ENCODE assay signal across 36 cellular contexts in the genomic region with DNA sequence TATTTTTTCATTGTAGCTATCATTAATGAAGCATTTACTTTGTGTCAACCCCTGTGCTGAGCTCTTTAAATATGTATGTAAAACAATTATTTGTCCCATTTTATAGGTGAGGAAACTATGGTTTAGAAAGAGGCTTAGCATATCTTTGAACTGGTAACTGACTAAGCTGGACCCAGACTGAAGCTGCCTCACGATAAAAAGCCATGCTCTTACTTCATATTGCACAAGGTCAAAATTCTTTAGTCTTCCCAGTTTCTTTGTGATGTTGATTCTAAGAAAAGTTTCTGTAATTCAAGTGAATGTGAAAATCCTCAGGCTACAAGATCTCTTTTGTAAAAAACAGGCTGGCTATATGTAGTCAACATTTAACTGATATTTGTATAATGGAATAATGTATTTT. TPM values are rescaled to one million over a fixed set of nuclear protein-coding genes. Genes with fewer than 3 reads are reported as not detected.
"Had no signal": no experiment of that assay in that cellular context is flagged by ENCODE, and none has a peak within 500 bp of the region (broad histone marks: within the 10 kb centered on the region; RNA-seq: fewer than 3 reads in every experiment).

No MANE protein-coding gene starts in this region.

- H3K27ac Mint-ChIP-seq: activated CD4-positive, alpha-beta memory T cell treated with anti-CD3 and anti-CD28 coated beads, Interleukin-2, amount 10 ng/mL, durations not matched to agents 7 days and 5 days; activated CD4-positive, alpha-beta T cell treated with anti-CD3 and anti-CD28 coated beads for 36 hours; activated CD4-positive, alpha-beta T cell treated with anti-CD3 and anti-CD28 coated beads, Interleukin-2, amount 10 ng/mL, durations not matched to agents 7 days and 5 days; activated naive CD8-positive, alpha-beta T cell; activated T-cell treated with anti-CD3 and anti-CD28 coated beads, Interleukin-2, amount 50 U/mL, for 24 hours; activated T-helper 17 cell treated with anti-CD3 and anti-CD28 coated beads, Interleukin-2, amount 50 U/mL, for 72 hours; brain; dendritic cell treated with granulocyte-macrophage colony-stimulating factor and Interleukin-4, amounts not matched to agents 40 ng/mL and 50 ng/mL, for 4 days; effector memory CD8-positive, alpha-beta T cell; T-helper 17 cell; T-helper 2 cell treated with Interferon-gamma antibody and Interleukin-4, amounts not matched to agents 5 μg/mL and 100 μg/mL, for 36 hours had no signal

- H3K4me3 ChIP-seq: adrenal gland, ascending aorta, breast epithelium, cardiac muscle cell, coronary artery, dorsolateral prefrontal cortex, esophagus muscularis mucosa, gastroesophageal sphincter, heart right ventricle had no signal

- H3K4me1 Mint-ChIP-seq: activated CD4-positive, alpha-beta memory T cell treated with anti-CD3 and anti-CD28 coated beads, Interleukin-2, amount 10 ng/mL, durations not matched to agents 7 days and 5 days; activated CD4-positive, alpha-beta T cell treated with anti-CD3 and anti-CD28 coated beads for 36 hours; activated CD4-positive, alpha-beta T cell treated with anti-CD3 and anti-CD28 coated beads, Interleukin-2, amount 10 ng/mL, durations not matched to agents 7 days and 5 days; activated T-helper 17 cell treated with anti-CD3 and anti-CD28 coated beads, Interleukin-2, amount 50 U/mL, for 72 hours; brain; T-helper 17 cell had no signal

- H3K4me3 Mint-ChIP-seq: activated CD4-positive, alpha-beta memory T cell treated with anti-CD3 and anti-CD28 coated beads, Interleukin-2, amount 10 ng/mL, durations not matched to agents 7 days and 5 days; activated CD4-positive, alpha-beta T cell treated with anti-CD3 and anti-CD28 coated beads for 36 hours; activated CD4-positive, alpha-beta T cell treated with anti-CD3 and anti-CD28 coated beads, Interleukin-2, amount 10 ng/mL, durations not matched to agents 7 days and 5 days; activated naive CD8-positive, alpha-beta T cell; activated T-cell treated with anti-CD3 and anti-CD28 coated beads, Interleukin-2, amount 50 U/mL, for 24 hours; activated T-helper 17 cell treated with anti-CD3 and anti-CD28 coated beads, Interleukin-2, amount 50 U/mL, for 72 hours; brain; dendritic cell treated with granulocyte-macrophage colony-stimulating factor and Interleukin-4, amounts not matched to agents 40 ng/mL and 50 ng/mL, for 4 days; effector memory CD8-positive, alpha-beta T cell; T-helper 17 cell; T-helper 2 cell treated with Interferon-gamma antibody and Interleukin-4, amounts not matched to agents 5 μg/mL and 100 μg/mL, for 36 hours had no signal

- H3K4me1 ChIP-seq: adrenal gland, ascending aorta, breast epithelium, esophagus muscularis mucosa, gastroesophageal sphincter, heart right ventricle had no signal

- H3K27me3 Mint-ChIP-seq: activated CD4-positive, alpha-beta memory T cell treated with anti-CD3 and anti-CD28 coated beads, Interleukin-2, amount 10 ng/mL, durations not matched to agents 7 days and 5 days; activated CD4-positive, alpha-beta T cell treated with anti-CD3 and anti-CD28 coated beads for 36 hours; activated CD4-positive, alpha-beta T cell treated with anti-CD3 and anti-CD28 coated beads, Interleukin-2, amount 10 ng/mL, durations not matched to agents 7 days and 5 days; activated T-cell treated with anti-CD3 and anti-CD28 coated beads, Interleukin-2, amount 50 U/mL, for 24 hours; activated T-helper 17 cell treated with anti-CD3 and anti-CD28 coated beads, Interleukin-2, amount 50 U/mL, for 72 hours; brain; dendritic cell treated with granulocyte-macrophage colony-stimulating factor and Interleukin-4, amounts not matched to agents 40 ng/mL and 50 ng/mL, for 4 days; T-helper 17 cell had no signal

- ATAC-seq: activated CD4-positive, alpha-beta T cell treated with anti-CD3 and anti-CD28 coated beads for 36 hours; activated T-helper 17 cell treated with anti-CD3 and anti-CD28 coated beads, Interleukin-2, amount 50 U/mL, for 72 hours; effector memory CD8-positive, alpha-beta T cell; gastroesophageal sphincter; heart right ventricle; T-helper 17 cell had no signal

- H3K36me3 Mint-ChIP-seq: activated naive CD8-positive, alpha-beta T cell had no signal

- H3K27me3 ChIP-seq: adrenal gland, ascending aorta, breast epithelium, cardiac muscle cell, dorsolateral prefrontal cortex, esophagus muscularis mucosa, gastroesophageal sphincter, heart right ventricle had no signal

- DNase-seq: activated CD4-positive, alpha-beta memory T cell treated with anti-CD3 and anti-CD28 coated beads, Interleukin-2, amount 10 ng/mL, durations not matched to agents 7 days and 5 days; activated CD4-positive, alpha-beta T cell treated with anti-CD3 and anti-CD28 coated beads for 36 hours; activated CD4-positive, alpha-beta T cell treated with anti-CD3 and anti-CD28 coated beads, Interleukin-2, amount 10 ng/mL, durations not matched to agents 7 days and 5 days; activated CD4-positive, alpha-beta T cell treated with anti-CD3 and anti-CD28 coated beads, Interleukin-2, amount 50 U/mL, for 4 hours; activated CD4-positive, CD25-positive, alpha-beta regulatory T cell; activated CD4-positive, CD25-positive, alpha-beta regulatory T cell treated with anti-CD3 and anti-CD28 coated beads, Interleukin-2, amount 50 U/mL, for 72 hours; activated CD8-positive, alpha-beta memory T cell treated with anti-CD3 and anti-CD28 coated beads, Interleukin-2, amount 50 U/mL, for 48 hours; activated effector memory CD4-positive, alpha-beta T cell treated with Interleukin-2 at 50 U/mL for 16 hours; activated gamma-delta T cell treated with Interleukin-2 at 50 U/mL for 16 hours; activated naive CD4-positive, alpha-beta T cell treated with anti-CD3 and anti-CD28 coated beads, Interleukin-2, amount 50 U/mL, for 16 hours; activated naive CD4-positive, alpha-beta T cell treated with Interleukin-2 at 50 U/mL for 16 hours; activated T-cell treated with anti-CD3 and anti-CD28 coated beads for 4 hours; activated T-cell treated with anti-CD3 and anti-CD28 coated beads, Interleukin-2, amount 50 U/mL, for 24 hours; adrenal gland; central memory CD4-positive, alpha-beta T cell; cerebellar nuclear complex; dorsolateral prefrontal cortex; effector memory CD8-positive, alpha-beta T cell; erythroblast; foreskin melanocyte; heart right ventricle; T-helper 1 cell; T-helper 17 cell; T1000; WERI-Rb-1 had no signal

- H3K36me3 ChIP-seq: adrenal gland, ascending aorta, breast epithelium, esophagus muscularis mucosa, gastroesophageal sphincter, WERI-Rb-1 had no signal

- H3K9me3 Mint-ChIP-seq: activated CD4-positive, alpha-beta memory T cell treated with anti-CD3 and anti-CD28 coated beads, Interleukin-2, amount 10 ng/mL, durations not matched to agents 7 days and 5 days; activated CD4-positive, alpha-beta T cell treated with anti-CD3 and anti-CD28 coated beads, Interleukin-2, amount 10 ng/mL, durations not matched to agents 7 days and 5 days; activated T-cell treated with anti-CD3 and anti-CD28 coated beads, Interleukin-2, amount 50 U/mL, for 24 hours; activated T-helper 17 cell treated with anti-CD3 and anti-CD28 coated beads, Interleukin-2, amount 50 U/mL, for 72 hours; dendritic cell treated with granulocyte-macrophage colony-stimulating factor and Interleukin-4, amounts not matched to agents 40 ng/mL and 50 ng/mL, for 4 days; effector memory CD8-positive, alpha-beta T cell; T-helper 2 cell treated with Interferon-gamma antibody and Interleukin-4, amounts not matched to agents 5 μg/mL and 100 μg/mL, for 36 hours had no signal

- H3K27ac ChIP-seq: adrenal gland, ascending aorta, breast epithelium, cardiac muscle cell, coronary artery, dorsolateral prefrontal cortex, esophagus muscularis mucosa, gastroesophageal sphincter, heart right ventricle, WERI-Rb-1 had no signal

RNA-seq across cellular contexts. Expression of a gene that starts 46.6 kb away (rescaled TPM):
- total RNA-seq: activated CD4-positive, alpha-beta memory T cell treated with anti-CD3 and anti-CD28 coated beads, Interleukin-2, amount 10 ng/mL, durations not matched to agents 7 days and 5 days; activated CD4-positive, alpha-beta T cell treated with anti-CD3 and anti-CD28 coated beads for 36 hours; activated CD4-positive, alpha-beta T cell treated with anti-CD3 and anti-CD28 coated beads, Interleukin-2, amount 10 ng/mL, durations not matched to agents 7 days and 5 days; activated T-helper 17 cell treated with anti-CD3 and anti-CD28 coated beads, Interleukin-2, amount 50 U/mL, for 72 hours; ascending aorta; T-helper 17 cell had no signal
